ENCODE assay signal across 40 cellular contexts in the genomic region with DNA sequence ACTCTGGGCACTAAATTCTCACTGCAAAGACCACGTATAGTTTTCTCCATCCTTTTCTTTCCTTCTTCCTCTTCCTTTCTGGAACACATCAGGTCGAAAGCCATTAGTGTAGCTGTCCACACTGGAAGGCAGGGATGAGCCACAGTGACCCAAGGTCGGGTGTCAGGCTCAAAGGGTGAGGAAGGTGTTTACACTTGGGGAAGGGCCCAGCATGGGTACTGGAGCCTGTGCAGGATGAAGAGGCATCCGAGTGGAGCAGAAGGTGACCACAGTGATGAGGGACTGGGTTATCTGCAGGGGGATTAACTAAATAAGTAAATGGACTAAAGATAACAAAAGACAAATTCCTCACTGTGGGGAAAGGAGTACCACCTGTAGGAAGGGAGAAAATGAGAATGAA.
"Had no signal": no experiment of that assay in that cellular context is flagged by ENCODE, and none has a peak within 500 bp of the region (broad histone marks: within the 10 kb centered on the region; RNA-seq: fewer than 3 reads in every experiment).

No MANE protein-coding gene starts in this region.

- H3K36me3 ChIP-seq: ascending aorta, cardiac muscle cell, WERI-Rb-1 had no signal

- ATAC-seq: activated CD4-positive, alpha-beta T cell treated with anti-CD3 and anti-CD28 coated beads for 36 hours; activated CD4-positive, CD25-positive, alpha-beta regulatory T cell treated with anti-CD3 and anti-CD28 coated beads, Interleukin-2, amount 50 U/mL, for 24 hours; activated CD8-positive, alpha-beta memory T cell treated with anti-CD3 and anti-CD28 coated beads, Interleukin-2, amount 10 ng/mL, durations not matched to agents 7 days and 5 days; activated CD8-positive, alpha-beta T cell treated with anti-CD3 and anti-CD28 coated beads, Interleukin-2, amount 10 ng/mL, durations not matched to agents 7 days and 5 days; activated naive CD8-positive, alpha-beta T cell treated with anti-CD3 and anti-CD28 coated beads, Interleukin-2, amount 50 U/mL, for 24 hours; WTC11 had no signal

- H3K4me3 Mint-ChIP-seq: activated CD4-positive, alpha-beta memory T cell treated with anti-CD3 and anti-CD28 coated beads, Interleukin-2, amount 10 ng/mL, durations not matched to agents 7 days and 5 days; activated CD4-positive, alpha-beta T cell treated with anti-CD3 and anti-CD28 coated beads for 36 hours; activated CD4-positive, alpha-beta T cell treated with anti-CD3 and anti-CD28 coated beads, Interleukin-2, amount 10 ng/mL, durations not matched to agents 7 days and 5 days; activated CD8-positive, alpha-beta memory T cell treated with anti-CD3 and anti-CD28 coated beads, Interleukin-2, amount 10 ng/mL, durations not matched to agents 7 days and 5 days; activated CD8-positive, alpha-beta T cell treated with anti-CD3 and anti-CD28 coated beads, Interleukin-2, amount 10 ng/mL, durations not matched to agents 7 days and 5 days; activated naive CD4-positive, alpha-beta T cell treated with anti-CD3 and anti-CD28 coated beads, Interleukin-2, amount 10 ng/mL, durations not matched to agents 7 days and 5 days; activated naive CD4-positive, alpha-beta T cell treated with anti-CD3 and anti-CD28 coated beads, Interleukin-2, amount 50 U/mL, for 24 hours; activated naive CD8-positive, alpha-beta T cell; activated naive CD8-positive, alpha-beta T cell treated with anti-CD3 and anti-CD28 coated beads, Interleukin-2, amount 10 ng/mL, durations not matched to agents 7 days and 5 days; activated naive CD8-positive, alpha-beta T cell treated with anti-CD3 and anti-CD28 coated beads, Interleukin-2, amount 50 U/mL, for 24 hours; activated T-cell treated with anti-CD3 and anti-CD28 coated beads, Interleukin-2, amount 50 U/mL, for 24 hours; brain; central memory CD8-positive, alpha-beta T cell; T-helper 1 cell treated with Interleukin-12 subunit alpha and Interleukin-12 subunit beta and Interleukin-4 antibody, amounts not matched to agents 30 μg/mL and 1 μg/mL, for 36 hours; T-helper 2 cell treated with Interferon-gamma antibody and Interleukin-4, amounts not matched to agents 5 μg/mL and 100 μg/mL, for 36 hours; WTC11 had no signal

- H3K36me3 Mint-ChIP-seq: activated CD8-positive, alpha-beta memory T cell treated with anti-CD3 and anti-CD28 coated beads, Interleukin-2, amount 10 ng/mL, durations not matched to agents 7 days and 5 days; activated naive CD4-positive, alpha-beta T cell treated with anti-CD3 and anti-CD28 coated beads, Interleukin-2, amount 10 ng/mL, durations not matched to agents 7 days and 5 days; activated naive CD4-positive, alpha-beta T cell treated with anti-CD3 and anti-CD28 coated beads, Interleukin-2, amount 50 U/mL, for 24 hours; activated naive CD8-positive, alpha-beta T cell; activated naive CD8-positive, alpha-beta T cell treated with anti-CD3 and anti-CD28 coated beads, Interleukin-2, amount 10 ng/mL, durations not matched to agents 7 days and 5 days; brain; WTC11 had no signal

- H3K4me1 ChIP-seq: ascending aorta had no signal

- H3K27ac Mint-ChIP-seq: activated CD4-positive, alpha-beta memory T cell treated with anti-CD3 and anti-CD28 coated beads, Interleukin-2, amount 10 ng/mL, durations not matched to agents 7 days and 5 days; activated CD4-positive, alpha-beta T cell treated with anti-CD3 and anti-CD28 coated beads for 36 hours; activated CD4-positive, alpha-beta T cell treated with anti-CD3 and anti-CD28 coated beads, Interleukin-2, amount 10 ng/mL, durations not matched to agents 7 days and 5 days; activated CD8-positive, alpha-beta memory T cell treated with anti-CD3 and anti-CD28 coated beads, Interleukin-2, amount 10 ng/mL, durations not matched to agents 7 days and 5 days; activated CD8-positive, alpha-beta T cell treated with anti-CD3 and anti-CD28 coated beads, Interleukin-2, amount 10 ng/mL, durations not matched to agents 7 days and 5 days; activated naive CD4-positive, alpha-beta T cell treated with anti-CD3 and anti-CD28 coated beads, Interleukin-2, amount 10 ng/mL, durations not matched to agents 7 days and 5 days; activated naive CD4-positive, alpha-beta T cell treated with anti-CD3 and anti-CD28 coated beads, Interleukin-2, amount 50 U/mL, for 24 hours; activated naive CD8-positive, alpha-beta T cell; activated naive CD8-positive, alpha-beta T cell treated with anti-CD3 and anti-CD28 coated beads, Interleukin-2, amount 10 ng/mL, durations not matched to agents 7 days and 5 days; activated naive CD8-positive, alpha-beta T cell treated with anti-CD3 and anti-CD28 coated beads, Interleukin-2, amount 50 U/mL, for 24 hours; activated T-cell treated with anti-CD3 and anti-CD28 coated beads, Interleukin-2, amount 50 U/mL, for 24 hours; activated T-helper 2 cell treated with anti-CD3 and anti-CD28 coated beads, Interferon-gamma antibody, Interleukin-2, Interleukin-4, amounts not matched to agents 10 μg/mL and 5 μg/mL and 100 μg/mL, durations not matched to agents 14 hours and 24 hours and 36 hours; T-helper 1 cell treated with Interleukin-12 subunit alpha and Interleukin-12 subunit beta and Interleukin-4 antibody, amounts not matched to agents 30 μg/mL and 1 μg/mL, for 36 hours; T-helper 2 cell treated with Interferon-gamma antibody and Interleukin-4, amounts not matched to agents 5 μg/mL and 100 μg/mL, for 36 hours; WTC11 had no signal

- H3K4me3 ChIP-seq: ascending aorta, cardiac muscle cell had no signal

- H3K27ac ChIP-seq: ascending aorta, cardiac muscle cell, WERI-Rb-1 had no signal

- H3K9me3 Mint-ChIP-seq: activated CD4-positive, alpha-beta memory T cell treated with anti-CD3 and anti-CD28 coated beads, Interleukin-2, amount 10 ng/mL, durations not matched to agents 7 days and 5 days; activated CD4-positive, alpha-beta T cell treated with anti-CD3 and anti-CD28 coated beads, Interleukin-2, amount 10 ng/mL, durations not matched to agents 7 days and 5 days; activated naive CD4-positive, alpha-beta T cell treated with anti-CD3 and anti-CD28 coated beads, Interleukin-2, amount 50 U/mL, for 24 hours; activated T-cell treated with anti-CD3 and anti-CD28 coated beads, Interleukin-2, amount 50 U/mL, for 24 hours; activated T-helper 2 cell treated with anti-CD3 and anti-CD28 coated beads, Interferon-gamma antibody, Interleukin-2, Interleukin-4, amounts not matched to agents 10 μg/mL and 5 μg/mL and 100 μg/mL, durations not matched to agents 14 hours and 24 hours and 36 hours; brain had no signal

- H3K27me3 Mint-ChIP-seq: activated CD4-positive, alpha-beta memory T cell treated with anti-CD3 and anti-CD28 coated beads, Interleukin-2, amount 10 ng/mL, durations not matched to agents 7 days and 5 days; activated CD4-positive, alpha-beta T cell treated with anti-CD3 and anti-CD28 coated beads, Interleukin-2, amount 10 ng/mL, durations not matched to agents 7 days and 5 days; activated CD8-positive, alpha-beta memory T cell treated with anti-CD3 and anti-CD28 coated beads, Interleukin-2, amount 10 ng/mL, durations not matched to agents 7 days and 5 days; activated naive CD4-positive, alpha-beta T cell treated with anti-CD3 and anti-CD28 coated beads, Interleukin-2, amount 10 ng/mL, durations not matched to agents 7 days and 5 days; activated naive CD4-positive, alpha-beta T cell treated with anti-CD3 and anti-CD28 coated beads, Interleukin-2, amount 50 U/mL, for 24 hours; activated naive CD8-positive, alpha-beta T cell treated with anti-CD3 and anti-CD28 coated beads, Interleukin-2, amount 10 ng/mL, durations not matched to agents 7 days and 5 days; activated naive CD8-positive, alpha-beta T cell treated with anti-CD3 and anti-CD28 coated beads, Interleukin-2, amount 50 U/mL, for 24 hours; activated T-cell treated with anti-CD3 and anti-CD28 coated beads, Interleukin-2, amount 50 U/mL, for 24 hours; brain; central memory CD8-positive, alpha-beta T cell had no signal

- H3K27me3 ChIP-seq: ascending aorta, cardiac muscle cell had no signal

- H3K4me1 Mint-ChIP-seq: activated CD4-positive, alpha-beta memory T cell treated with anti-CD3 and anti-CD28 coated beads, Interleukin-2, amount 10 ng/mL, durations not matched to agents 7 days and 5 days; activated CD4-positive, alpha-beta T cell treated with anti-CD3 and anti-CD28 coated beads for 36 hours; activated CD4-positive, alpha-beta T cell treated with anti-CD3 and anti-CD28 coated beads, Interleukin-2, amount 10 ng/mL, durations not matched to agents 7 days and 5 days; activated CD8-positive, alpha-beta memory T cell treated with anti-CD3 and anti-CD28 coated beads, Interleukin-2, amount 10 ng/mL, durations not matched to agents 7 days and 5 days; activated naive CD4-positive, alpha-beta T cell treated with anti-CD3 and anti-CD28 coated beads, Interleukin-2, amount 10 ng/mL, durations not matched to agents 7 days and 5 days; activated naive CD4-positive, alpha-beta T cell treated with anti-CD3 and anti-CD28 coated beads, Interleukin-2, amount 50 U/mL, for 24 hours; activated naive CD8-positive, alpha-beta T cell treated with anti-CD3 and anti-CD28 coated beads, Interleukin-2, amount 10 ng/mL, durations not matched to agents 7 days and 5 days; activated naive CD8-positive, alpha-beta T cell treated with anti-CD3 and anti-CD28 coated beads, Interleukin-2, amount 50 U/mL, for 24 hours; brain; central memory CD8-positive, alpha-beta T cell had no signal

- DNase-seq: activated CD4-positive, alpha-beta memory T cell treated with anti-CD3 and anti-CD28 coated beads, Interleukin-2, amount 10 ng/mL, durations not matched to agents 7 days and 5 days; activated CD4-positive, alpha-beta T cell treated with anti-CD3 and anti-CD28 coated beads for 1 hour; activated CD4-positive, alpha-beta T cell treated with anti-CD3 and anti-CD28 coated beads for 36 hours; activated CD4-positive, alpha-beta T cell treated with anti-CD3 and anti-CD28 coated beads for 48 hours; activated CD4-positive, alpha-beta T cell treated with anti-CD3 and anti-CD28 coated beads, Interleukin-2, amount 10 ng/mL, durations not matched to agents 7 days and 5 days; activated CD4-positive, alpha-beta T cell treated with anti-CD3 and anti-CD28 coated beads, Interleukin-2, amount 50 U/mL, for 48 hours; activated CD4-positive, CD25-positive, alpha-beta regulatory T cell; activated CD8-positive, alpha-beta memory T cell treated with anti-CD3 and anti-CD28 coated beads for 24 hours; activated CD8-positive, alpha-beta memory T cell treated with anti-CD3 and anti-CD28 coated beads, Interleukin-2, amount 10 ng/mL, durations not matched to agents 7 days and 5 days; activated CD8-positive, alpha-beta memory T cell treated with anti-CD3 and anti-CD28 coated beads, Interleukin-2, amount 50 U/mL, for 48 hours; activated CD8-positive, alpha-beta T cell treated with anti-CD3 and anti-CD28 coated beads, Interleukin-2, amount 10 ng/mL, durations not matched to agents 7 days and 5 days; activated effector memory CD4-positive, alpha-beta T cell treated with Interleukin-2 at 50 U/mL for 16 hours; activated gamma-delta T cell; activated naive CD4-positive, alpha-beta T cell treated with anti-CD3 and anti-CD28 coated beads, Interleukin-2, amount 10 ng/mL, durations not matched to agents 7 days and 5 days; activated naive CD4-positive, alpha-beta T cell treated with Interleukin-2 at 50 U/mL for 16 hours; activated naive CD8-positive, alpha-beta T cell treated with anti-CD3 and anti-CD28 coated beads, Interleukin-2, amount 10 ng/mL, durations not matched to agents 7 days and 5 days; activated naive CD8-positive, alpha-beta T cell treated with anti-CD3 and anti-CD28 coated beads, Interleukin-2, amount 50 U/mL, for 24 hours; activated T-cell treated with anti-CD3 and anti-CD28 coated beads, Interleukin-2, amount 50 U/mL, for 24 hours; activated T-cell treated with anti-CD3 and anti-CD28 coated beads, Interleukin-2, amount 50 U/mL, for 48 hours; amygdala; anterior cingulate cortex; caudate nucleus; cerebellar nuclear complex; T-helper 1 cell; T-helper 2 cell; T-helper 9 cell; WERI-Rb-1 had no signal

- H3K9me3 ChIP-seq: ascending aorta had no signal

- FAIRE-seq: bronchial epithelial cell, TTC549 had no signal
